22 cellular contexts compared by ENCODE assay signal in the genomic region with DNA sequence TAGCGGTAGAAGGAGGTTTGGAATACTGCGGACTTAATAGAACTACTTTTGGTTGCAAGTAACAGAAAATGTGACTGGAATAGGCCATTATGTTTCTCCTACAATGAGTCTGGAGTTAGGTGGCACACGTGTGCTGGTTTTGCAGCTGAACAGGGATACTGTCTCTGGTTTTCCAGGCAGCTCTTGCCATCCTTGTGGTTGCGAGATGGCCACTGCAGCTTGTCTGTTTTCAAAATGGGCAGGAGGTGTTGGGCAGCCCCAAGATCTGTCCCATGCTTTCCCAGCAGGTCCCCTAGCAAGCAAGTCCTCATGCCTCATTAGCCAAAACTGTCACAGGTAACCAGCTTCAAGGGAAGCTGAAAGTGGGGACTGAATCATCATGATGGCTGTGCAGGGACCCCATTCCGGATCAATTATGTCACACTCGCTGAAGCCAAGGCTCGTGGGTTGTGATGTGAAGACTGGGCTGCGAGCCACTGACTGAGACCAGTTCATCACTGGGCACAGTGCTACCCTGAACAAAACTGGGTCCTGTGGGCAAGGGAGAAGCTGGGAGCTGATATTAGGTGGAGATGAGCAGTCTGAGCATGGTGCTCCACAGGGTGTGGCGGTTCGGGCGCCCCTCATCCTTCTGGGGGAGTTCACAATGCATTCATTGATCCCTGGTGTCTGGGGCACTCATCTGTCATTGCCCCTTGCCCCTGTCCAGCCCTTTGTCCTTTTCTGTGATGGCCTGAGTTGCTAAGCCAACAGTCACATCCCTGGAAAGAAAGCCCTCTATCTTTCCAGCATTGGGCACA.
DNase-seq lines count a peak whose midpoint lies in the region; ATAC-seq and TF ChIP-seq lines count a peak whose summit lies in the region.
"Had no signal": no experiment of that assay in that cellular context is flagged by ENCODE, and none has a peak within 500 bp of the region (broad histone marks: within the 10 kb centered on the region; RNA-seq: fewer than 3 reads in every experiment).

No MANE protein-coding gene starts in this region.

- H3K14ac ChIP-seq in IMR-90 (replicated peaks; ENCODE audit: low read depth, low read length): peak overlapping the region; percentile 80

- H3K9ac ChIP-seq in IMR-90 (ENCODE audit: low read depth, low read length) (peak overlapping the region; percentile 1; the same call in 1 of the 2 replicates), muscle layer of colon (ENCODE audit: low read length) (no peak overlapping the region)
- H3K9ac ChIP-seq: SK-N-SH had no signal

- no TSS peak for BruUV-seq in IMR-90 (replicated peaks; lab: Mats Ljungman, UMichigan)

- H3K36me3 ChIP-seq in IMR-90 (ENCODE audit: control insufficient read depth, insufficient read depth, low read length): no peaks in the 10 kb centered on the region
- H3K36me3 ChIP-seq in muscle layer of colon (ENCODE audit: insufficient read depth, low read length): no peaks in the 10 kb centered on the region
- H3K36me3 ChIP-seq in transverse colon: no peaks in the 10 kb centered on the region
- H3K36me3 ChIP-seq: brain microvascular endothelial cell had no signal

- CTCF ChIA-PET in IMR-90 (lab: Yijun Ruan, JAX): no interaction called here

- TF ChIP-seq RAD21 in IMR-90 (IDR thresholded peaks at IDR 0.05; ENCODE audit: low read length): no peak

- in situ Hi-C loops in IMR-90 (cut with MboI; ENCODE audit: low sequenced_read_pairs) (loop anchor here (25.0 kb wide), 1 partner anchor 799 kb away; a partner anchor contains a TSS), transverse colon (cut with MboI; ENCODE audit: low pct_ligation_motif_present in 1 of 4, low pct_unique_long_range_greater_than_20kb in 1 of 4, low sequenced_read_pairs in 3 of 4) (loop anchor here in 1 of 4 donors (25.0 kb wide), 1 partner anchor 176 kb away; no protein-coding TSS in a partner anchor)

- peaks cover 35% of the 10 kb centered on the region for H4K20me1 ChIP-seq in IMR-90 (ENCODE audit: insufficient read depth, low read length)

- H3K18ac ChIP-seq in IMR-90 (ENCODE audit: low read depth, low read length): peak overlapping the region; percentile 73

- ATAC-seq in IMR-90 (ENCODE audit: low read depth): no peak
- ATAC-seq in GM21367 (IDR thresholded peaks at IDR 0.05; ENCODE audit: unreplicated experiment): no peak
- ATAC-seq in GM19023 (IDR thresholded peaks at IDR 0.05; ENCODE audit: unreplicated experiment): no peak
- ATAC-seq: HCT116 had no signal

- intact Hi-C loops in IMR-90 (cut with micrococcal nuclease) (no loop called here), dorsolateral prefrontal cortex (cut with DNase I) (no loop called here), transverse colon (cut with DNase I; ENCODE audit: low total_unique reads) (no loop called here)

- peak overlapping the region; percentile 79 for H2BK120ac ChIP-seq in IMR-90 (ENCODE audit: low read depth, low read length)

- H3K4me1 ChIP-seq in IMR-90 (ENCODE audit: control insufficient read depth, insufficient read depth, low read length) (peaks cover 63% of the 10 kb centered on the region), muscle layer of colon (ENCODE audit: insufficient read depth, low read length) (peaks cover 58% of the 10 kb centered on the region), transverse colon (peaks cover 40 to 62% (median 49%) of the 10 kb centered on the region in 4 donors)

- H2AFZ ChIP-seq in IMR-90 (replicated peaks; ENCODE audit: low read length, poor library complexity): no peak overlapping the region

- POLR2A ChIA-PET in IMR-90 (lab: Charles Lee; ENCODE audit: unreplicated experiment): no interaction called here

- no peak overlapping the region for H3K56ac ChIP-seq in IMR-90 (ENCODE audit: extremely low read depth, insufficient read depth, low read length)

- peak overlapping the region; percentile 70; the same call in 1 of the 2 replicates for H3K27ac ChIP-seq in IMR-90 (ENCODE audit: insufficient read depth, low read length)
- H3K27ac ChIP-seq in dorsolateral prefrontal cortex: peak overlapping the region in 50 of 59 donors; percentile 7 to 85 (median 55)
- H3K27ac ChIP-seq in muscle layer of colon (ENCODE audit: low read depth, low read length): peak overlapping the region; percentile 46
- H3K27ac ChIP-seq in transverse colon: peak overlapping the region in 3 of 4 donors; percentile 54 to 85 (median 64)
- H3K27ac ChIP-seq: RWPE1, VCaP had no signal

- H3K27me3 ChIP-seq in IMR-90 (ENCODE audit: control insufficient read depth, insufficient read depth, low read length): no peaks in the 10 kb centered on the region
- H3K27me3 ChIP-seq in dorsolateral prefrontal cortex: no peaks in the 10 kb centered on the region
- no peaks in the 10 kb centered on the region for H3K27me3 ChIP-seq in muscle layer of colon (ENCODE audit: control insufficient read depth in 1 of 2, insufficient read depth in 2 of 2, low read length in 2 of 2)
- no peaks in the 10 kb centered on the region for H3K27me3 ChIP-seq in transverse colon
- H3K27me3 ChIP-seq: brain microvascular endothelial cell had no signal

- TF ChIP-seq POLR2A in IMR-90 (IDR thresholded peaks at IDR 0.05; ENCODE audit: low read depth, low read length) (no peak), transverse colon (IDR thresholded peaks at IDR 0.05) (no peak)

- H3K4me3 ChIP-seq in IMR-90 (ENCODE audit: insufficient read depth, low read depth, low read length) (no peak overlapping the region), dorsolateral prefrontal cortex (no peak overlapping the region), muscle layer of colon (ENCODE audit: low read depth in 1 of 2, low read length in 2 of 2) (no peak overlapping the region), transverse colon (no peak overlapping the region)

- peak overlapping the region; percentile 85 for H2BK5ac ChIP-seq in IMR-90 (ENCODE audit: low read depth, low read length, poor library complexity, severe bottlenecking)

- WGBS in IMR-90 (ENCODE audit: extremely low coverage in 2 of 2, insufficient read length in 1 of 2), 2 experiments: 80% methylated on average over 5 of the region's 11 CpGs; no CpG with 5 or more reads in 1 of the 2 experiments
- WGBS in transverse colon (ENCODE audit: low coverage in 1 of 2), 2 donors: 90% methylated on average over 11 of the region's 11 CpGs; no CpG with 5 or more reads in 1 of the 2 donors

- H3K79me1 ChIP-seq in IMR-90 (ENCODE audit: low read depth in 1 of 2, low read length in 2 of 2): peaks cover 49 to 88% of the 10 kb centered on the region in 2 experiments

- peak overlapping the region; percentile 68 for H2BK20ac ChIP-seq in IMR-90 (ENCODE audit: low read depth, low read length)

- TF ChIP-seq EP300 in transverse colon (IDR thresholded peaks at IDR 0.05; ENCODE audit: low read depth): no peak

- 0 out of 2 replicates have a peak overlapping the region, but pooled peaks have one; percentile 6 for H3K4me2 ChIP-seq in IMR-90 (ENCODE audit: low read depth, low read length)
- H3K4me2 ChIP-seq: SK-N-SH had no signal

- peak overlapping the region; percentile 98 for H2AK5ac ChIP-seq in IMR-90 (ENCODE audit: low read depth, low read length)

- peak overlapping the region; percentile 44 to 47 for H4K8ac ChIP-seq in IMR-90 (ENCODE audit: low read depth in 2 of 2, low read length in 2 of 2)

- DNase-seq in IMR-90 (peak; percentile 72), dorsolateral prefrontal cortex (peak in 5 of 10 donors; percentile 50 to 66 (median 56)), transverse colon (no peak), NCI-H2029 (lab: John Stamatoyannopoulos, UW) (no peak)
- DNase-seq: activated CD4-positive, alpha-beta T cell treated with anti-CD3 and anti-CD28 coated beads, Interleukin-2, amount 50 U/mL, for 1 hour; activated CD8-positive, alpha-beta memory T cell treated with anti-CD3 and anti-CD28 coated beads, Interleukin-2, amount 50 U/mL, for 4 hours; activated naive CD8-positive, alpha-beta T cell treated with anti-CD3 and anti-CD28 coated beads, Interleukin-2, amount 10 ng/mL, durations not matched to agents 7 days and 5 days; brain microvascular endothelial cell; CD4-positive, alpha-beta T cell; DMS 273 treated with DMSO at 0.1 percent for 48 hours; Karpas-422; NCI-H1048; NCI-H187 treated with DMSO at 0.1 percent for 48 hours; SK-N-SH; small intestine; stimulated activated naive CD4-positive, alpha-beta T cell treated with Interleukin-2 at 50 U/mL for 16 hours had no signal

- peak overlapping the region; percentile 42 for H4K5ac ChIP-seq in IMR-90 (ENCODE audit: low read depth, low read length)

- peak overlapping the region; percentile 6; the same call in 1 of the 2 replicates for H3K23ac ChIP-seq in IMR-90 (ENCODE audit: low read depth, low read length)

- H3K9me1 ChIP-seq in IMR-90 (ENCODE audit: insufficient read depth, low read length): peaks cover 69% of the 10 kb centered on the region

- H3K9me3 ChIP-seq in IMR-90 (ENCODE audit: control insufficient read depth, insufficient read depth, low read length) (no peaks in the 10 kb centered on the region), muscle layer of colon (ENCODE audit: low read length) (no peaks in the 10 kb centered on the region), transverse colon (no peaks in the 10 kb centered on the region)
- H3K9me3 ChIP-seq: SK-N-SH had no signal

- peak overlapping the region; percentile 87 for H4K91ac ChIP-seq in IMR-90 (ENCODE audit: insufficient read depth, low read depth, low read length)

- peak overlapping the region; percentile 69; the same call in 2 of the 3 replicates for H2BK15ac ChIP-seq in IMR-90 (ENCODE audit: low read depth, low read length)

- no peak for TF ChIP-seq CTCF in IMR-90 (conservative IDR thresholded peaks at IDR 0.05; ENCODE audit: low read depth, low read length)
- no peak for TF ChIP-seq CTCF in dorsolateral prefrontal cortex (IDR thresholded peaks at IDR 0.05 in 54 of 56, conservative IDR thresholded peaks at IDR 0.05 in 2 of 56; ENCODE audit: low read depth in 1 of 56, partially characterized antibody in 56 of 56)
- TF ChIP-seq CTCF in transverse colon (IDR thresholded peaks at IDR 0.05): no peak

- no peak overlapping the region for H2AK9ac ChIP-seq in IMR-90 (replicated peaks; ENCODE audit: low read depth, low read length, poor library complexity)

- peak overlapping the region; percentile 79 for H3K4ac ChIP-seq in IMR-90 (ENCODE audit: low read depth, low read length)

- dilution Hi-C loops in IMR-90 (cut with HindIII; ENCODE audit: low sequenced_read_pairs, unreplicated experiment): no loop called here

TF ChIP-seq in IMR-90, 13 proteins besides CTCF, POLR2A, EP300 and RAD21:
- TF ChIP-seq FOS (IDR thresholded peaks at IDR 0.05; ENCODE audit: low read depth, low read length): peak; percentile 39; the same call in 1 of the 2 replicates
- TF ChIP-seq SMC3 (IDR thresholded peaks at IDR 0.05; ENCODE audit: low read depth, low read length): no peak
- no peak for TF ChIP-seq MAFK (IDR thresholded peaks at IDR 0.05; ENCODE audit: low read depth, low read length)
TF ChIP-seq in IMR-90: peak in this region for 1.
